In the genomic region with DNA sequence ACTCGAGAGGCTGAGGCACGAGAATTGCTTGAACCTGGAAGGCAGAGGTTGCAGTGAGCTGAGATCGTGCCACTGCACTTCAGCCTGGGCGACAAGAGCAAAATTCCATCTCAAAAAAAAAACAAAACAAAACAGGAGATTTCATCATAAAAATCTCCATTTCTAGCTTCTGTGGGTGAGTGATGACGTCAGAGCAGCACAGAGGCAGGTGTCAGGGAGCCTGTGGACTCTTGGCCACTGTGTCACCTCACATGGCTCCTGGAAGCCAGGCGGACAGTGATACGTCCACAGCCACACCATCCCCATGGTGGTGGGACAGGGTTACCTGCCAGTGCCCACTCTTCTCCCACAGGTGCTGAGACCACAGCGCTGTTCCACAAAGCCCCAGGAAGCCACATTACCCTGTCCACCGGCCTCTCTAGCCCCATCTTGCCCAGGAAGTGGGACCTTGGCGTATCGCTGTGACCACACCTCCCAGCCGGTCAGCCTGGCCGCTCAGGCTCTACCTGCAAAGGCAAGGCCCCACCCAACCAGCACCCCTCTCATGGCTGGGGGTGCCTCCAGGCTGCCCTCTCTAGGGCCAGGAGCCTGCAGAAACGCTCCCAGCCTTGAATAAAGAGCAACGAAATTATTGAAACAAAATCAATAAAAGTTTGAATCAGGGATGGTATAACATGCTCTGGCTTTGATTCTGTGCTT, we compare ENCODE assay signal across 15 cellular contexts. TPM values are rescaled to one million over a fixed set of nuclear protein-coding genes. Genes with fewer than 3 reads are reported as not detected.
"Had no signal": no experiment of that assay in that cellular context is flagged by ENCODE, and none has a peak within 500 bp of the region (broad histone marks: within the 10 kb centered on the region; RNA-seq: fewer than 3 reads in every experiment).

No MANE protein-coding gene starts in this region.

- H3K4me2 ChIP-seq: smooth muscle cell had no signal

- H3K36me3 Mint-ChIP-seq: naive thymus-derived CD4-positive, alpha-beta T cell had no signal

- H3K27me3 ChIP-seq: adrenal gland, upper lobe of left lung had no signal

- H3K9me3 ChIP-seq: adrenal gland, lower lobe of right lung, neutrophil, upper lobe of left lung had no signal

- H3K4me3 ChIP-seq: adrenal gland, lower lobe of right lung, smooth muscle cell, upper lobe of left lung had no signal

- DNase-seq: activated CD4-positive, CD25-positive, alpha-beta regulatory T cell; activated naive CD4-positive, alpha-beta T cell treated with anti-CD3 and anti-CD28 coated beads, Interleukin-2, amount 50 U/mL, for 16 hours; adrenal gland; hippocampal formation; lower lobe of right lung; midbrain; naive thymus-derived CD4-positive, alpha-beta T cell; T-helper 17 cell; upper lobe of left lung had no signal

- ATAC-seq: lower lobe of right lung; naive thymus-derived CD4-positive, alpha-beta T cell; SK-N-SH treated with all-trans-retinoic acid at 6 μM for 48 hours; T-helper 17 cell had no signal

- H3K4me3 Mint-ChIP-seq: central memory CD8-positive, alpha-beta T cell; dendritic cell treated with granulocyte-macrophage colony-stimulating factor and Interleukin-4, amounts not matched to agents 40 ng/mL and 50 ng/mL, for 4 days; naive thymus-derived CD4-positive, alpha-beta T cell; T-helper 17 cell had no signal

- H3K4me1 ChIP-seq: adrenal gland had no signal

- H3K36me3 ChIP-seq: adrenal gland, lower lobe of right lung, neutrophil, upper lobe of left lung had no signal

- H3K9me3 Mint-ChIP-seq: central memory CD8-positive, alpha-beta T cell; dendritic cell treated with granulocyte-macrophage colony-stimulating factor and Interleukin-4, amounts not matched to agents 40 ng/mL and 50 ng/mL, for 4 days; naive thymus-derived CD4-positive, alpha-beta T cell had no signal

- H3K27ac ChIP-seq: adrenal gland, lower lobe of right lung, neutrophil, upper lobe of left lung had no signal

- H3K27ac Mint-ChIP-seq: dendritic cell treated with granulocyte-macrophage colony-stimulating factor and Interleukin-4, amounts not matched to agents 40 ng/mL and 50 ng/mL, for 4 days; naive thymus-derived CD4-positive, alpha-beta T cell; T-helper 17 cell had no signal

RNA-seq across cellular contexts. Expression of gene FXYD3, which starts 2.5 kb away (rescaled TPM):
- total RNA-seq: epithelial cell of proximal tubule; naive thymus-derived CD4-positive, alpha-beta T cell; T-helper 17 cell had no signal
- polyA plus RNA-seq: naive thymus-derived CD4-positive, alpha-beta T cell had no signal

RNA-seq across cellular contexts. Expression of gene LGI4, which starts 21.7 kb away (rescaled TPM):
- total RNA-seq: epithelial cell of proximal tubule had no signal
- polyA plus RNA-seq: naive thymus-derived CD4-positive, alpha-beta T cell had no signal

RNA-seq across cellular contexts. Expression of gene FXYD1, which starts 25.5 kb away (rescaled TPM):
- total RNA-seq: epithelial cell of proximal tubule had no signal

RNA-seq across cellular contexts. Expression of gene FXYD7, which starts 29.9 kb away (rescaled TPM):
- total RNA-seq: adrenal gland, epithelial cell of proximal tubule, lower lobe of right lung, smooth muscle cell had no signal
- polyA plus RNA-seq: smooth muscle cell had no signal
